ENCODE assay signal across 11 cellular contexts in the genomic region with DNA sequence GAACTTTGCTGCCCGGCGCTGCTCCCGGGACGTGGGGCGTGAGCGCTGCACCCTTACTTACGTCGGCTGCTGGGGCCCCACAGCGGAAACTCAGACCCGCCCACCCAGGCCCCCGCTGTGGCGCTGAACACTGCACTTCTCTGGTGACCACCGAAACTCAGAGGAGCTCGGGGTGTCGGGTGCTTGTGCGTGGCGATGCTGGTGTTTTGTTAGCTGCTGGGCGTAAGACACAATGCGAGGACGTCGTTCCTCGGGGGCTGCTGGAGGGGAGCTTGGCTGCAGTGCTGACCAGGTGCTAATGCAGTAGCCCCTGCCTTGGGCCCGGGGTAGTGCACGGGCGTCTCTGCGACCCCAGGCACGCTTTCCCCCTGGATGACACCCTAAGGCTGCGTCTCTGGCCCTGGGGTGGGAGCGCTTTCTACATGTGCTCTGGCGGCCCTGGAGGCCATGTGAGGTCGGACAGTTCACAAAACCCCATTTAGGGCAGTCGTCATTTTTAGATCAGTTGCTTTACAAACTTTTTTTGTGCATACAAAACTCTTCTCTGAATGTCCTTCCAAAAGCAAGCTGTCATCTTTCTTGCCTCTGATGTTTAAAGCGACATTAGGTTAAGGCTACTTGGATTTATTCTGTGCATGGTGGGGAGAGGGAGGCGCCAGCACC. TPM values are rescaled to one million over a fixed set of nuclear protein-coding genes. Genes with fewer than 3 reads are reported as not detected.
DNase-seq lines count a peak whose midpoint lies in the region; ATAC-seq, FAIRE-seq and TF ChIP-seq lines count a peak whose summit lies in the region.
"Had no signal": no experiment of that assay in that cellular context is flagged by ENCODE, and none has a peak within 500 bp of the region (broad histone marks: within the 10 kb centered on the region; RNA-seq: fewer than 3 reads in every experiment).

No MANE protein-coding gene starts in this region.

- H3K27ac Mint-ChIP-seq in immature natural killer cell, result no peak overlapping the region
- H3K27ac Mint-ChIP-seq: activated T-cell treated with anti-CD3 and anti-CD28 coated beads, Interleukin-2, amount 50 U/mL, for 72 hours had no signal

- peak overlapping the region in 1 of 5 donors; percentile 35 for H3K4me3 Mint-ChIP-seq in immature natural killer cell
- H3K4me3 Mint-ChIP-seq: activated T-cell treated with anti-CD3 and anti-CD28 coated beads, Interleukin-2, amount 50 U/mL, for 72 hours had no signal

- H3K27ac ChIP-seq in A549 (peak overlapping the region; percentile 97 to 98), RWPE2 (ENCODE audit: poor library complexity, severe bottlenecking) (peak overlapping the region; percentile 72), heart right ventricle (peak overlapping the region; percentile 92 to 100 (median 99)), prostate gland (peak overlapping the region; percentile 91 to 97)

- no peak for FAIRE-seq in A549 (lab: Jason Lieb, UNC)
- FAIRE-seq: GM12892 had no signal

- no peak for TF ChIP-seq RAD21 in A549 (conservative IDR thresholded peaks at IDR 0.05 in 1 of 2, IDR thresholded peaks at IDR 0.05 in 1 of 2)

- H3K4me3 ChIP-seq in A549 (peak overlapping the region; percentile 98), RWPE2 (ENCODE audit: severe bottlenecking) (no peak overlapping the region), heart right ventricle (peak overlapping the region in 7 of 10 donors; percentile 53 to 69 (median 56)), prostate gland (peak overlapping the region in 1 of 2 donors; percentile 41)

- ATAC-seq in A549, result no peak
- no peak for ATAC-seq in RWPE2 (ENCODE audit: low read depth)
- no peak for ATAC-seq in heart right ventricle
- ATAC-seq in GM18505 (IDR thresholded peaks at IDR 0.05; ENCODE audit: unreplicated experiment), result no peak
- ATAC-seq: activated T-cell treated with anti-CD3 and anti-CD28 coated beads, Interleukin-2, amount 50 U/mL, for 72 hours had no signal

- intact Hi-C loops in heart right ventricle (cut with DNase I), result loop anchor here in 3 of 10 donors (2.0 to 5.0 kb wide), 3 partner anchors 23 to 34 kb away; a partner anchor contains a TSS
- intact Hi-C loops in prostate gland (cut with DNase I), result loop anchor here (5.0 kb wide), 2 partner anchors 74 to 1096 kb away; a partner anchor contains a TSS

- H3K9me3 ChIP-seq in A549, result no peaks in the 10 kb centered on the region
- no peaks in the 10 kb centered on the region for H3K9me3 ChIP-seq in RWPE2 (ENCODE audit: severe bottlenecking)
- H3K9me3 ChIP-seq in heart right ventricle, result no peaks in the 10 kb centered on the region
- H3K9me3 ChIP-seq in prostate gland, result no peaks in the 10 kb centered on the region

- H3K9me3 Mint-ChIP-seq in immature natural killer cell, result no peaks in the 10 kb centered on the region
- H3K9me3 Mint-ChIP-seq: activated T-cell treated with anti-CD3 and anti-CD28 coated beads, Interleukin-2, amount 50 U/mL, for 72 hours had no signal

- H3K36me3 ChIP-seq in RWPE2 (ENCODE audit: low read depth) (peaks cover 22% of the 10 kb centered on the region), heart right ventricle (peaks cover 0 to 47% (median 19%) of the 10 kb centered on the region in 9 donors), prostate gland (peaks cover 4 to 15% of the 10 kb centered on the region in 2 donors)

- H3K27me3 Mint-ChIP-seq in immature natural killer cell (ENCODE audit: low read depth in 3 of 3), result peaks cover 14 to 28% (median 15%) of the 10 kb centered on the region in 3 donors

- 64% methylated on average over 22 of the region's 34 CpGs for WGBS in A549 (ENCODE audit: missing lambda C conversion rate)
- WGBS in heart right ventricle, 2 donors, result 79 to 81% methylated on average over 34 of the region's 34 CpGs
- WGBS in prostate gland, result 82% methylated on average over 34 of the region's 34 CpGs

- peak overlapping the region; percentile 98 for H3K4me2 ChIP-seq in A549

- no peak for TF ChIP-seq EP300 in A549 (IDR thresholded peaks at IDR 0.05)

- TF ChIP-seq CTCF in A549 (IDR thresholded peaks at IDR 0.05) (no peak), RWPE2 (IDR thresholded peaks at IDR 0.05; ENCODE audit: poor library complexity, severe bottlenecking) (no peak), heart right ventricle (IDR thresholded peaks at IDR 0.05) (no peak), prostate gland (IDR thresholded peaks at IDR 0.05) (no peak)

- H3K4me1 ChIP-seq in A549 (peaks cover 66% of the 10 kb centered on the region), RWPE2 (ENCODE audit: insufficient read depth, poor library complexity, severe bottlenecking) (peaks cover 34% of the 10 kb centered on the region), heart right ventricle (peaks cover 26 to 88% (median 70%) of the 10 kb centered on the region in 9 donors), prostate gland (replicated peaks) (peaks cover 33% of the 10 kb centered on the region)

- H3K27me3 ChIP-seq in RWPE2 (ENCODE audit: insufficient read depth, poor library complexity, severe bottlenecking) (no peaks in the 10 kb centered on the region), heart right ventricle (no peaks in the 10 kb centered on the region), prostate gland (replicated peaks; ENCODE audit: insufficient read depth) (no peaks in the 10 kb centered on the region)

- POLR2A ChIA-PET in A549 (lab: Yijun Ruan, JAX), result interaction anchor here (0.9 to 2.4 kb wide), 2 partner anchors 20 to 29 kb away, joined by 3 to 18 read pairs; a partner anchor contains a TSS

- CTCF ChIA-PET in A549 (lab: Yijun Ruan, JAX), result interaction anchor here (1.1 to 18.4 kb wide), 7 partner anchors 9 to 104 kb away, joined by 3 to 204 read pairs (median 5); a partner anchor contains a TSS

- peaks cover 30 to 35% of the 10 kb centered on the region in 2 donors for H3K4me1 Mint-ChIP-seq in immature natural killer cell

- no peaks in the 10 kb centered on the region for H3K36me3 Mint-ChIP-seq in immature natural killer cell

- no peak for TF ChIP-seq POLR2A in A549 (IDR thresholded peaks at IDR 0.05; ENCODE audit: low read length)
- TF ChIP-seq POLR2A in prostate gland (IDR thresholded peaks at IDR 0.05), result no peak
- no peak for TF ChIP-seq POLR2A in GM18505 (IDR thresholded peaks at IDR 0.05; ENCODE audit: borderline replicate concordance, extremely low read depth, insufficient read depth, insufficient read length)

- DNase-seq in A549 (ENCODE audit: low read depth in 1 of 2, low spot score in 1 of 2) (no peak), RWPE2 (ENCODE audit: low spot score) (no peak), heart right ventricle (peak in 1 of 2 donors; percentile 23), prostate gland (ENCODE audit: low spot score) (no peak), immature natural killer cell (no peak), iPS-NIHi11 (ENCODE audit: low spot score) (no peak), DMS79 treated with DMSO at 0.1 percent for 48 hours (lab: John Stamatoyannopoulos, UW) (no peak)
- DNase-seq: activated T-cell treated with anti-CD3 and anti-CD28 coated beads, Interleukin-2, amount 50 U/mL, for 72 hours had no signal

RNA-seq across cellular contexts. Expression of a gene that starts 5.7 kb away (rescaled TPM):
- polyA plus RNA-seq in A549 (2011; rRNA removed), result 61.0 and 67.9 TPM in 2 replicates
- polyA plus RNA-seq in A549 (2012; cell fraction: cytosol; rRNA removed), result 47.0 and 67.0 TPM in 2 replicates
- polyA plus RNA-seq in A549 (2012; cell fraction: nucleus; rRNA removed), result 433 and 488 TPM in 2 replicates
- polyA plus RNA-seq in A549 (2017; fragmentation: RNase III; extraction: RNeasy Plus Mini Kit Qiagen cat#74134 plus additional on column Dnase treatment), result 93.1 to 106 TPM (median 101 TPM) in 3 replicates
- 25.5 and 36.5 TPM in 2 replicates for polyA minus RNA-seq in A549 (2011; rRNA and poly(A)+ RNA removed)
- 100 to 1,000 TPM in 5 of 10 donors, 10 to 100 TPM in 5; 58.6 to 180 (median 106) TPM for total RNA-seq in heart right ventricle
- 100 to 1,000 TPM in 1 of 2 donors, 10 to 100 TPM in 1; 82.1 to 102 TPM for polyA plus RNA-seq in heart right ventricle
- 10 to 100 TPM; 29.1 to 50.6 TPM for total RNA-seq in prostate gland
- under 1 TPM; 0.06 to 0.86 (median 0.76) TPM for polyA plus RNA-seq in immature natural killer cell

RNA-seq across cellular contexts. Expression of a gene that starts 19.8 kb away (rescaled TPM):
- polyA plus RNA-seq in A549 (2011; rRNA removed) (18.4 and 22.0 TPM in 2 replicates), A549 (2017; fragmentation: RNase III; extraction: RNeasy Plus Mini Kit Qiagen cat#74134 plus additional on column Dnase treatment) (14.3 to 16.1 TPM (median 15.8 TPM) in 3 replicates), heart right ventricle (1 to 10 TPM in 1 of 2 donors, under 1 TPM in 1; 0.45 to 1.2 TPM), immature natural killer cell (not detected)
- 22.6 and 32.6 TPM in 2 replicates for polyA plus RNA-seq in A549 (2012; cell fraction: cytosol; rRNA removed)
- 86.6 and 140 TPM in 2 replicates for polyA plus RNA-seq in A549 (2012; cell fraction: nucleus; rRNA removed)
- polyA minus RNA-seq in A549 (2011; rRNA and poly(A)+ RNA removed), result 51.8 and 53.5 TPM in 2 replicates
- total RNA-seq in heart right ventricle (under 1 TPM; 0.09 to 0.85 (median 0.51) TPM), prostate gland (10 to 100 TPM; 15.4 to 59.2 TPM)
- total RNA-seq: T-helper 2 cell treated with Interferon-gamma antibody and Interleukin-4, amounts not matched to agents 100 ng/mL and 5 ng/mL, for 36 hours had no signal

RNA-seq across cellular contexts. Expression of a gene that starts 32.0 kb away (rescaled TPM):
- polyA plus RNA-seq in A549 (2011; rRNA removed) (14.6 and 18.4 TPM in 2 replicates), A549 (2017; fragmentation: RNase III; extraction: RNeasy Plus Mini Kit Qiagen cat#74134 plus additional on column Dnase treatment) (48.0 to 48.7 TPM (median 48.1 TPM) in 3 replicates), heart right ventricle (10 to 100 TPM; 42.4 to 58.0 TPM), immature natural killer cell (10 to 100 TPM in 2 of 3 donors, 1 to 10 TPM in 1; 5.2 to 33.6 (median 11.0) TPM)
- 50.9 and 73.0 TPM in 2 replicates for polyA plus RNA-seq in A549 (2012; cell fraction: cytosol; rRNA removed)
- polyA plus RNA-seq in A549 (2012; cell fraction: nucleus; rRNA removed), result 263 and 419 TPM in 2 replicates
- polyA minus RNA-seq in A549 (2011; rRNA and poly(A)+ RNA removed), result 28.4 and 51.5 TPM in 2 replicates
- total RNA-seq in heart right ventricle (10 to 100 TPM; 41.5 to 59.4 (median 45.4) TPM), prostate gland (100 to 1,000 TPM in 1 of 2 donors, 10 to 100 TPM in 1; 64.9 to 146 TPM)

RNA-seq across cellular contexts. Expression of a gene that starts 33.6 kb away (rescaled TPM):
- polyA plus RNA-seq in A549 (2011; rRNA removed) (83.9 and 89.3 TPM in 2 replicates), A549 (2017; fragmentation: RNase III; extraction: RNeasy Plus Mini Kit Qiagen cat#74134 plus additional on column Dnase treatment) (75.9 to 81.0 TPM (median 78.3 TPM) in 3 replicates), heart right ventricle (10 to 100 TPM; 44.6 to 45.7 TPM), immature natural killer cell (10 to 100 TPM; 56.3 to 71.0 (median 61.9) TPM)
- 158 and 161 TPM in 2 replicates for polyA plus RNA-seq in A549 (2012; cell fraction: cytosol; rRNA removed)
- polyA plus RNA-seq in A549 (2012; cell fraction: nucleus; rRNA removed), result 102 and 111 TPM in 2 replicates
- polyA minus RNA-seq in A549 (2011; rRNA and poly(A)+ RNA removed), result 22.6 and 32.9 TPM in 2 replicates
- total RNA-seq in heart right ventricle (10 to 100 TPM in 8 of 10 donors, 1 to 10 TPM in 2; 7.3 to 14.1 (median 11.1) TPM), prostate gland (10 to 100 TPM; 50.0 to 51.6 TPM)

Comparison
In these comparisons a context has a peak if more than half of its experiments do, and no peak if none do; other contexts are left out.
1. RNA of a gene that starts 5.7 kb away (polyA plus RNA-seq): 82.1 to 102 TPM in heart right ventricle and 47.0 to 488 TPM in A549; 0.06 to 0.86 TPM in immature natural killer cell; every median in the first group is over 10 times any median in the second.
2. RNA of a gene that starts 19.8 kb away (polyA plus RNA-seq): 14.3 to 140 TPM in A549; 0.45 to 1.2 TPM in heart right ventricle and not detected in immature natural killer cell; every median in the first group is over 4 times any median in the second.
3. Peak in every context shown above with its lines, with median percentiles within 50 percentile points of each other: H3K27ac ChIP-seq.